14 cellular contexts compared by ENCODE assay signal in the genomic region with DNA sequence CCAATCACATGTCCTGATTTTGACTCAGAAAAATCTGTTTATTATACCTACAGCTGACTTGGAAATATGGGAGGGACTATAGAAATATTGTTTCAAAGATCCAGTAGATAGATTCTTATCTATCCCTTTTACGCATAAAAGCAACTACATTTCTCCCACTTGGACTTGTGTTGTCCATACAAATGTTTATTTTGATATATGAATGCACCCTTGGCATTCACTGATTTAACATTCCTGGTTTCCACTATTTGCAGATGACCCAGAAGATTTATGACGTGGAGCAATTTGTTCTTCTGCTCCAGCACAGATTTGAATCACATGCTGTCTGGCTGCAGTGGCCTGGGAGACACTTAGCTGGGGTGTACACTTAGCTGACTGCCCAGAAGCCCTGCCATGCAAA.
DNase-seq lines count a peak whose midpoint lies in the region; ATAC-seq and TF ChIP-seq lines count a peak whose summit lies in the region.
"Had no signal": no experiment of that assay in that cellular context is flagged by ENCODE, and none has a peak within 500 bp of the region (broad histone marks: within the 10 kb centered on the region; RNA-seq: fewer than 3 reads in every experiment).

No MANE protein-coding gene starts in this region.

- no peaks in the 10 kb centered on the region for H3K9me3 Mint-ChIP-seq in chondrocyte (ENCODE audit: low read depth)

- no peak overlapping the region for H3K18ac ChIP-seq in trophoblast cell (ENCODE audit: low read length)

- peaks cover 70% of the 10 kb centered on the region for H3K4me1 Mint-ChIP-seq in chondrocyte (ENCODE audit: low read depth)

- H3K27ac Mint-ChIP-seq in chondrocyte (ENCODE audit: unreplicated experiment): peak overlapping the region; percentile 75
- H3K27ac Mint-ChIP-seq: WTC11 had no signal

- H3K36me3 ChIP-seq in psoas muscle (ENCODE audit: insufficient read depth in 1 of 2, low read depth in 1 of 2) (no peaks in the 10 kb centered on the region), trophoblast cell (ENCODE audit: control insufficient read depth in 1 of 2, insufficient read depth in 2 of 2, low read length in 2 of 2) (no peaks in the 10 kb centered on the region)
- H3K36me3 ChIP-seq: ascending aorta, heart left ventricle, left lung, thyroid gland had no signal

- in situ Hi-C loops in Caki2 (cut with HindIII; ENCODE audit: low pct_unique_long_range_greater_than_20kb, low sequenced_read_pairs): no loop called here

- no peak overlapping the region for H4K8ac ChIP-seq in trophoblast cell (ENCODE audit: low read depth, low read length)

- TF ChIP-seq CTCF in chondrocyte (IDR thresholded peaks at IDR 0.05): no peak
- TF ChIP-seq CTCF in psoas muscle (IDR thresholded peaks at IDR 0.05): no peak

- H3K4me1 ChIP-seq in psoas muscle: peaks cover 22% of the 10 kb centered on the region
- peaks cover 2 to 3% of the 10 kb centered on the region in 2 experiments for H3K4me1 ChIP-seq in trophoblast cell (ENCODE audit: control insufficient read depth in 1 of 2, insufficient read depth in 2 of 2, low read length in 2 of 2)
- H3K4me1 ChIP-seq: ascending aorta had no signal

- no peak overlapping the region for H3K4me2 ChIP-seq in trophoblast cell (ENCODE audit: low read length)

- H3K4me3 ChIP-seq in psoas muscle (no peak overlapping the region), trophoblast cell (ENCODE audit: low read depth, low read length) (no peak overlapping the region)
- H3K4me3 ChIP-seq: ascending aorta, heart left ventricle, left lung, thyroid gland had no signal

- H4K91ac ChIP-seq in trophoblast cell (ENCODE audit: low read depth, low read length): no peak overlapping the region

- no peaks in the 10 kb centered on the region for H3K36me3 Mint-ChIP-seq in chondrocyte (ENCODE audit: low read depth)
- H3K36me3 Mint-ChIP-seq: WTC11 had no signal

- H3K9ac ChIP-seq in trophoblast cell (ENCODE audit: low read length): no peak overlapping the region

- no peaks in the 10 kb centered on the region for H3K27me3 ChIP-seq in psoas muscle (ENCODE audit: insufficient read depth in 3 of 3, low read length in 2 of 3)
- H3K27me3 ChIP-seq in trophoblast cell (ENCODE audit: insufficient read depth, low read length): no peaks in the 10 kb centered on the region
- H3K27me3 ChIP-seq: ascending aorta, heart left ventricle, left lung, thyroid gland had no signal

- H3K27ac ChIP-seq in psoas muscle: no peak overlapping the region
- H3K27ac ChIP-seq in trophoblast cell (ENCODE audit: low read depth, low read length): no peak overlapping the region
- H3K27ac ChIP-seq: ascending aorta, heart left ventricle, left lung, thyroid gland had no signal

- no peak overlapping the region for H3K14ac ChIP-seq in trophoblast cell (ENCODE audit: low read length)

- H4K12ac ChIP-seq in trophoblast cell (ENCODE audit: low read depth, low read length): no peak overlapping the region

- H3K79me1 ChIP-seq in trophoblast cell (ENCODE audit: low read length): no peaks in the 10 kb centered on the region

- WGBS in psoas muscle, 3 donors: 53 to 60% (median 55%) methylated on average over 2 of the region's 2 CpGs
- WGBS in trophoblast cell (ENCODE audit: extremely low coverage, insufficient coverage, insufficient read length): no CpG with 5 or more reads among the region's 2 CpGs

- no peak overlapping the region for H2AFZ ChIP-seq in trophoblast cell (ENCODE audit: insufficient read depth, low read length, poor library complexity)

- H3K27me3 Mint-ChIP-seq in chondrocyte (ENCODE audit: low read depth): no peaks in the 10 kb centered on the region

- no peak overlapping the region for H3K4ac ChIP-seq in trophoblast cell (ENCODE audit: low read depth, low read length)

- H3K9me3 ChIP-seq in psoas muscle: no peaks in the 10 kb centered on the region
- peaks cover 1% of the 10 kb centered on the region for H3K9me3 ChIP-seq in trophoblast cell (ENCODE audit: insufficient read depth, low read depth, low read length)
- H3K9me3 ChIP-seq: ascending aorta, heart left ventricle, left lung, thyroid gland had no signal

- H2BK120ac ChIP-seq in trophoblast cell (ENCODE audit: insufficient read depth, low read length, poor library complexity): no peak overlapping the region

- no peak overlapping the region for H2AK5ac ChIP-seq in trophoblast cell (ENCODE audit: low read length)

- no peak overlapping the region for H3K23ac ChIP-seq in trophoblast cell (ENCODE audit: low read length)

- no peaks in the 10 kb centered on the region for H3K79me2 ChIP-seq in trophoblast cell (ENCODE audit: control insufficient read depth, insufficient read depth, low read length, poor library complexity)

- DNase-seq in Caki2 (ENCODE audit: low read depth) (peak; percentile 77), HuH-7 (ENCODE audit: low spot score) (peak; percentile 17), chondrocyte (ENCODE audit: low spot score) (no peak), psoas muscle (no peak), trophoblast cell (no peak), COR-L47 (lab: John Stamatoyannopoulos, UW) (no peak)
- DNase-seq: effector memory CD4-positive, alpha-beta T cell; left lung; NCI-H2171 had no signal

- peak in 3 of 4 donors; percentile 57 to 82 (median 74) for ATAC-seq in psoas muscle
- ATAC-seq in HG02981 (IDR thresholded peaks at IDR 0.05; ENCODE audit: unreplicated experiment): no peak
- ATAC-seq: WTC11 had no signal

- intact Hi-C loops in psoas muscle (cut with DNase I): no loop called here

- H2BK5ac ChIP-seq in trophoblast cell (ENCODE audit: low read depth, low read length, poor library complexity): no peak overlapping the region

- no peak overlapping the region for H3K4me3 Mint-ChIP-seq in chondrocyte (ENCODE audit: unreplicated experiment)
- H3K4me3 Mint-ChIP-seq: WTC11 had no signal

- no peak overlapping the region for H2BK12ac ChIP-seq in trophoblast cell (ENCODE audit: low read length)

Comparison
In these comparisons a context has a peak if more than half of its experiments do, and no peak if none do; other contexts are left out.
1. DNase-seq: peak in Caki2 (single experiment) and HuH-7 (single experiment); none in chondrocyte (single experiment), psoas muscle (0 of 2), trophoblast cell (0 of 2) and COR-L47 (single experiment).